ENCODE assay signal across 8 cellular contexts in the genomic region with DNA sequence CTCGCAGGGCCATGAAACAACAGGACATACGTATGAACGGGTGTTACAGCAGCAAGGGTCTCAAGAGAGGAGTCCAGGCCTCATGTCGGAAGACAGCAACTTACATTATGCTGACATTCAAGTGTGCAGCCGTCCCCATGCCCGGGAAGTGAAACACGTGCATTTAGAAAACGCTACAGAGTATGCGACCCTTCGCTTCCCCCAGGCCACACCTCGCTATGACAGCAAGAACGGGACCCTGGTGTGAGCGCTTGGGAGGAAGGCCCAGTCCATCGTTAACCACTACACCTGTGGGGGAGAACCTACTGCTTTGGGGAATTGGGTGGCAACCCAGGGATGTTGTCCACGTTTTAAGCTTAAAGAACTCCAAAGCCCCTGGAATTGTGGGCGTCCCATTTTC. TPM values are rescaled to one million over a fixed set of nuclear protein-coding genes. Genes with fewer than 3 reads are reported as not detected.
A peak's percentile ranks its signal among the peaks of the same experiment; 100 is the strongest.
DNase-seq lines count a peak whose midpoint lies in the region; ATAC-seq, FAIRE-seq and TF ChIP-seq lines count a peak whose summit lies in the region.

No MANE protein-coding gene starts in this region.

- 98% methylated on average over 15 of the region's 16 CpGs for WGBS in HepG2 (ENCODE audit: low lambda C conversion rate)
- WGBS in stomach, 5 donors: 90 to 95% (median 93%) methylated on average over 16 of the region's 16 CpGs

- no peaks in the 10 kb centered on the region for H3K9me3 Mint-ChIP-seq in T-helper 1 cell treated with Interleukin-12 subunit alpha and Interleukin-12 subunit beta and Interleukin-4 antibody, amounts not matched to agents 30 μg/mL and 1 μg/mL, for 36 hours
- H3K9me3 Mint-ChIP-seq in activated T-helper 2 cell treated with anti-CD3 and anti-CD28 coated beads, Interferon-gamma antibody, Interleukin-2, Interleukin-4, amounts not matched to agents 10 μg/mL and 5 μg/mL and 100 μg/mL, durations not matched to agents 14 hours and 24 hours and 36 hours: no peaks in the 10 kb centered on the region

- H3K27ac ChIP-seq in HepG2 (ENCODE audit: extremely low read length, insufficient read depth, low read length): peak overlapping the region; percentile 92
- peak overlapping the region; percentile 85 to 93 (median 91) for H3K27ac ChIP-seq in stomach

- peaks cover 9% of the 10 kb centered on the region for H3K4me1 Mint-ChIP-seq in T-helper 1 cell treated with Interleukin-12 subunit alpha and Interleukin-12 subunit beta and Interleukin-4 antibody, amounts not matched to agents 30 μg/mL and 1 μg/mL, for 36 hours (ENCODE audit: low read depth)
- peaks cover 16% of the 10 kb centered on the region for H3K4me1 Mint-ChIP-seq in activated T-helper 2 cell treated with anti-CD3 and anti-CD28 coated beads, Interferon-gamma antibody, Interleukin-2, Interleukin-4, amounts not matched to agents 10 μg/mL and 5 μg/mL and 100 μg/mL, durations not matched to agents 14 hours and 24 hours and 36 hours (ENCODE audit: low read depth)

- TF ChIP-seq EP300 in HepG2 (IDR thresholded peaks at IDR 0.05; ENCODE audit: low read depth in 2 of 2, low read length in 2 of 2) (no peak), HepG2 (CRISPR knock-in tag; IDR thresholded peaks at IDR 0.05; ENCODE audit: borderline replicate concordance) (no peak), stomach (IDR thresholded peaks at IDR 0.05) (no peak)

- TF ChIP-seq POLR2A in HepG2 (IDR thresholded peaks at IDR 0.05; ENCODE audit: insufficient read depth in 1 of 2, low read depth in 2 of 2, low read length in 2 of 2): no peak
- TF ChIP-seq POLR2A in stomach (IDR thresholded peaks at IDR 0.05): no peak

- H3K27me3 ChIP-seq in HepG2 (ENCODE audit: control insufficient read depth in 1 of 2, insufficient read depth in 2 of 2, low read length in 2 of 2) (no peaks in the 10 kb centered on the region), stomach (no peaks in the 10 kb centered on the region)

- peaks cover 77% of the 10 kb centered on the region for H3K4me1 ChIP-seq in HepG2 (ENCODE audit: insufficient read depth, low read length)
- peaks cover 39 to 61% (median 51%) of the 10 kb centered on the region in 4 donors for H3K4me1 ChIP-seq in stomach

- no peak for ATAC-seq in HepG2

- H3K36me3 Mint-ChIP-seq in T-helper 1 cell treated with Interleukin-12 subunit alpha and Interleukin-12 subunit beta and Interleukin-4 antibody, amounts not matched to agents 30 μg/mL and 1 μg/mL, for 36 hours (ENCODE audit: low read depth): no peaks in the 10 kb centered on the region
- H3K36me3 Mint-ChIP-seq in activated T-helper 2 cell treated with anti-CD3 and anti-CD28 coated beads, Interferon-gamma antibody, Interleukin-2, Interleukin-4, amounts not matched to agents 10 μg/mL and 5 μg/mL and 100 μg/mL, durations not matched to agents 14 hours and 24 hours and 36 hours (ENCODE audit: low read depth): no peaks in the 10 kb centered on the region

- H3K27me3 Mint-ChIP-seq in T-helper 1 cell treated with Interleukin-12 subunit alpha and Interleukin-12 subunit beta and Interleukin-4 antibody, amounts not matched to agents 30 μg/mL and 1 μg/mL, for 36 hours (ENCODE audit: low read depth): peaks cover 12% of the 10 kb centered on the region
- H3K27me3 Mint-ChIP-seq in activated T-helper 2 cell treated with anti-CD3 and anti-CD28 coated beads, Interferon-gamma antibody, Interleukin-2, Interleukin-4, amounts not matched to agents 10 μg/mL and 5 μg/mL and 100 μg/mL, durations not matched to agents 14 hours and 24 hours and 36 hours (ENCODE audit: low read depth): peaks cover 9% of the 10 kb centered on the region

- H3K4me3 Mint-ChIP-seq in T-helper 1 cell treated with Interleukin-12 subunit alpha and Interleukin-12 subunit beta and Interleukin-4 antibody, amounts not matched to agents 30 μg/mL and 1 μg/mL, for 36 hours: peak overlapping the region; percentile 83
- peak overlapping the region; percentile 82 for H3K4me3 Mint-ChIP-seq in activated T-helper 2 cell treated with anti-CD3 and anti-CD28 coated beads, Interferon-gamma antibody, Interleukin-2, Interleukin-4, amounts not matched to agents 10 μg/mL and 5 μg/mL and 100 μg/mL, durations not matched to agents 14 hours and 24 hours and 36 hours (ENCODE audit: low read depth)

- H3K4me2 ChIP-seq in HepG2 (ENCODE audit: low read depth, low read length): peak overlapping the region; percentile 69

- CTCF ChIA-PET in HepG2 (lab: Yijun Ruan, JAX; ENCODE audit: low intra/inter-chr PET ratio, low total read pairs): no interaction called here

- H3K4me3 ChIP-seq in HepG2 (replicated peaks in 1 of 3; ENCODE audit: insufficient read depth in 1 of 3, low read depth in 2 of 3, low read length in 3 of 3) (peak overlapping the region in 1 of 3 experiments; percentile 58; a peak in 1 of 6 replicates), stomach (peak overlapping the region in 1 of 4 donors; percentile 37)

- H4K20me1 ChIP-seq in HepG2 (ENCODE audit: insufficient read depth, low read length): no peaks in the 10 kb centered on the region

- H3K36me3 ChIP-seq in HepG2 (replicated peaks in 1 of 2; ENCODE audit: control insufficient read depth in 1 of 2, insufficient read depth in 2 of 2, low read length in 2 of 2) (no peaks in the 10 kb centered on the region), stomach (peaks cover 0 to 7% (median 2%) of the 10 kb centered on the region in 4 donors)

- TF ChIP-seq CTCF in HepG2 (CRISPR knock-in tag; IDR thresholded peaks at IDR 0.05) (no peak), stomach (IDR thresholded peaks at IDR 0.05) (no peak)

- peak overlapping the region; percentile 64; the same call in 1 of the 2 replicates for H3K9ac ChIP-seq in HepG2 (ENCODE audit: insufficient read depth, low read depth, low read length)

- H3K9me3 ChIP-seq in HepG2 (ENCODE audit: low read length) (no peaks in the 10 kb centered on the region), stomach (no peaks in the 10 kb centered on the region)

- BruUV-seq in HepG2 (replicated peaks; lab: Mats Ljungman, UMichigan): no TSS peak

- no peak overlapping the region for H2AFZ ChIP-seq in HepG2 (ENCODE audit: low read length)

- POLR2A ChIA-PET in HepG2 (lab: Yijun Ruan, JAX): interaction anchor here (1.0 to 2.7 kb wide), 8 partner anchors 8 to 99 kb away, joined by 3 to 66 read pairs (median 14); a partner anchor contains a TSS

- H3K27ac Mint-ChIP-seq in T-helper 1 cell treated with Interleukin-12 subunit alpha and Interleukin-12 subunit beta and Interleukin-4 antibody, amounts not matched to agents 30 μg/mL and 1 μg/mL, for 36 hours: peak overlapping the region; percentile 63
- H3K27ac Mint-ChIP-seq in activated T-helper 2 cell treated with anti-CD3 and anti-CD28 coated beads, Interferon-gamma antibody, Interleukin-2, Interleukin-4, amounts not matched to agents 10 μg/mL and 5 μg/mL and 100 μg/mL, durations not matched to agents 14 hours and 24 hours and 36 hours: peak overlapping the region; percentile 88

- DNase-seq in T-helper 1 cell (no peak), HepG2 (ENCODE audit: low spot score) (no peak), stomach (no peak), COR-L47 (lab: John Stamatoyannopoulos, UW) (no peak), NCI-H1092 treated with DMSO at 0.1 percent for 48 hours (lab: John Stamatoyannopoulos, UW) (no peak), medulla oblongata (ENCODE audit: extremely low spot score) (no peak)
- no peak for DNase-seq in activated T-helper 2 cell treated with anti-CD3 and anti-CD28 coated beads, Interferon-gamma antibody, Interleukin-2, Interleukin-4, amounts not matched to agents 10 μg/mL and 5 μg/mL and 100 μg/mL, durations not matched to agents 14 hours and 24 hours and 36 hours (ENCODE audit: low spot score)

- no peak for FAIRE-seq in HepG2 (lab: Jason Lieb, UNC)

- no peak for TF ChIP-seq RAD21 in HepG2 (CRISPR knock-in tag; IDR thresholded peaks at IDR 0.05)

- H3K79me2 ChIP-seq in HepG2 (ENCODE audit: insufficient read depth, low read length): no peaks in the 10 kb centered on the region

- intact Hi-C loops in activated T-helper 2 cell treated with anti-CD3 and anti-CD28 coated beads, Interferon-gamma antibody, Interleukin-2, Interleukin-4, amounts not matched to agents 10 μg/mL and 5 μg/mL and 100 μg/mL, durations not matched to agents 14 hours and 24 hours and 36 hours (cut with micrococcal nuclease): loop anchor here (1.0 to 2.0 kb wide), 3 partner anchors 47 to 301 kb away; a partner anchor contains a TSS
- intact Hi-C loops in HepG2 (cut with micrococcal nuclease; ENCODE audit: unreplicated experiment): loop anchor here (2.0 kb wide), 1 partner anchor 47 kb away; a partner anchor contains a TSS
- intact Hi-C loops in stomach (cut with DNase I; ENCODE audit: low total_unique reads): no loop called here

- in situ Hi-C loops in HepG2 (cut with HindIII; ENCODE audit: extremely low pct_ligation_motif_present, low pct_unique_long_range_greater_than_20kb): loop anchor here (5.0 kb wide), 1 partner anchor 49 kb away; a partner anchor contains a TSS

RNA-seq across cellular contexts. Expression of a gene that starts 7.2 kb away (rescaled TPM):
- total RNA-seq in activated T-helper 2 cell treated with anti-CD3 and anti-CD28 coated beads, Interferon-gamma antibody, Interleukin-2, Interleukin-4, amounts not matched to agents 10 μg/mL and 5 μg/mL and 100 μg/mL, durations not matched to agents 14 hours and 24 hours and 36 hours: not detected in 2 replicates
- 7.4 and 10.5 TPM in 2 replicates for total RNA-seq in HepG2 (2016; rRNA removed; fragmentation: Illumina TruSeq; extraction: Trizol)
- total RNA-seq in HepG2 (2016; cell fraction: cytosol; rRNA removed; fragmentation: Illumina TruSeq; extraction: Trizol; ENCODE audit: low read depth): 4.1 and 5.5 TPM in 2 replicates
- 6.8 and 7.2 TPM in 2 replicates for total RNA-seq in HepG2 (2016; cell fraction: insoluble cytoplasmic fraction; rRNA removed; fragmentation: Illumina TruSeq; extraction: Trizol)
- 8.8 and 9.2 TPM in 2 replicates for total RNA-seq in HepG2 (2016; cell fraction: membrane; rRNA removed; fragmentation: Illumina TruSeq; extraction: Trizol)
- total RNA-seq in HepG2 (2016; cell fraction: nucleus; rRNA removed; fragmentation: Illumina TruSeq; extraction: Trizol): 4.1 and 4.7 TPM in 2 replicates
- 11.0 and 16.5 TPM in 2 replicates for polyA plus RNA-seq in HepG2 (2011; rRNA removed)
- 13.1 and 14.8 TPM in 2 replicates for polyA plus RNA-seq in HepG2 (2011; cell fraction: cytosol; rRNA removed)
- polyA plus RNA-seq in HepG2 (2011; cell fraction: nucleus; rRNA removed): 5.6 and 8.0 TPM in 2 replicates
- 9.9 and 12.8 TPM in 2 replicates for polyA plus RNA-seq in HepG2 (2012)
- polyA plus RNA-seq in HepG2 (2016; cell fraction: cytosol; fragmentation: Illumina TruSeq; extraction: Trizol; ENCODE audit: low read depth): 5.0 TPM in 2 replicates
- 9.5 and 12.3 TPM in 2 replicates for polyA plus RNA-seq in HepG2 (2016; cell fraction: insoluble cytoplasmic fraction; fragmentation: Illumina TruSeq; extraction: Trizol; ENCODE audit: low read depth)
- polyA plus RNA-seq in HepG2 (2016; cell fraction: membrane; fragmentation: Illumina TruSeq; extraction: Trizol; ENCODE audit: low read depth): 9.8 and 10.0 TPM in 2 replicates
- 8.5 and 9.1 TPM in 2 replicates for polyA plus RNA-seq in HepG2 (2016; cell fraction: nucleus; fragmentation: Illumina TruSeq; extraction: Trizol; ENCODE audit: insufficient read depth, low read depth)
- polyA minus RNA-seq in HepG2 (2011; rRNA and poly(A)+ RNA removed; ENCODE audit: low replicate concordance): 3.9 TPM in 1 of 2 replicates, not detected in the other
- polyA minus RNA-seq in HepG2 (2011; cell fraction: cytosol; rRNA and poly(A)+ RNA removed): 3.7 and 7.0 TPM in 2 replicates
- polyA minus RNA-seq in HepG2 (2011; cell fraction: nucleus; rRNA and poly(A)+ RNA removed): 3.3 and 5.7 TPM in 2 replicates
- 10 to 100 TPM in 2 of 5 donors, 1 to 10 TPM in 2, not detected in 1; 3.9 to 18.7 (median 12.5) TPM for total RNA-seq in stomach
- polyA plus RNA-seq in stomach: 10 to 100 TPM; 28.0 to 43.4 (median 35.0) TPM

RNA-seq across cellular contexts. Expression of a gene that starts 11.2 kb away (rescaled TPM):
- total RNA-seq in activated T-helper 2 cell treated with anti-CD3 and anti-CD28 coated beads, Interferon-gamma antibody, Interleukin-2, Interleukin-4, amounts not matched to agents 10 μg/mL and 5 μg/mL and 100 μg/mL, durations not matched to agents 14 hours and 24 hours and 36 hours: 30.0 and 30.7 TPM in 2 replicates
- total RNA-seq in HepG2 (2016; rRNA removed; fragmentation: Illumina TruSeq; extraction: Trizol) (25.0 and 29.7 TPM in 2 replicates), stomach (100 to 1,000 TPM in 1 of 5 donors, 10 to 100 TPM in 4; 19.1 to 128 (median 60.4) TPM)
- 3.1 and 3.8 TPM in 2 replicates for total RNA-seq in HepG2 (2016; cell fraction: cytosol; rRNA removed; fragmentation: Illumina TruSeq; extraction: Trizol; ENCODE audit: low read depth)
- 25.9 and 27.6 TPM in 2 replicates for total RNA-seq in HepG2 (2016; cell fraction: insoluble cytoplasmic fraction; rRNA removed; fragmentation: Illumina TruSeq; extraction: Trizol)
- total RNA-seq in HepG2 (2016; cell fraction: membrane; rRNA removed; fragmentation: Illumina TruSeq; extraction: Trizol): 9.8 and 10.5 TPM in 2 replicates
- 23.5 and 24.4 TPM in 2 replicates for total RNA-seq in HepG2 (2016; cell fraction: nucleus; rRNA removed; fragmentation: Illumina TruSeq; extraction: Trizol)
- polyA plus RNA-seq in HepG2 (2011; rRNA removed) (7.8 and 10.4 TPM in 2 replicates), stomach (10 to 100 TPM in 2 of 3 donors, 1 to 10 TPM in 1; 6.2 to 15.6 (median 11.3) TPM)
- 5.8 and 6.4 TPM in 2 replicates for polyA plus RNA-seq in HepG2 (2011; cell fraction: cytosol; rRNA removed)
- polyA plus RNA-seq in HepG2 (2011; cell fraction: nucleus; rRNA removed): 8.3 and 10.8 TPM in 2 replicates
- polyA plus RNA-seq in HepG2 (2012): 5.4 and 8.1 TPM in 2 replicates
- 0.92 and 1.2 TPM in 2 replicates for polyA plus RNA-seq in HepG2 (2016; cell fraction: cytosol; fragmentation: Illumina TruSeq; extraction: Trizol; ENCODE audit: low read depth)
- polyA plus RNA-seq in HepG2 (2016; cell fraction: insoluble cytoplasmic fraction; fragmentation: Illumina TruSeq; extraction: Trizol; ENCODE audit: low read depth): 18.3 and 18.5 TPM in 2 replicates
- polyA plus RNA-seq in HepG2 (2016; cell fraction: membrane; fragmentation: Illumina TruSeq; extraction: Trizol; ENCODE audit: low read depth): 3.9 and 4.0 TPM in 2 replicates
- 15.8 and 16.2 TPM in 2 replicates for polyA plus RNA-seq in HepG2 (2016; cell fraction: nucleus; fragmentation: Illumina TruSeq; extraction: Trizol; ENCODE audit: insufficient read depth, low read depth)
- 14.7 and 35.3 TPM in 2 replicates for polyA minus RNA-seq in HepG2 (2011; rRNA and poly(A)+ RNA removed; ENCODE audit: low replicate concordance)
- polyA minus RNA-seq in HepG2 (2011; cell fraction: cytosol; rRNA and poly(A)+ RNA removed): 13.1 and 16.2 TPM in 2 replicates
- 27.1 and 33.9 TPM in 2 replicates for polyA minus RNA-seq in HepG2 (2011; cell fraction: nucleus; rRNA and poly(A)+ RNA removed)

RNA-seq across cellular contexts. Expression of a gene that starts 13.4 kb away (rescaled TPM):
- not detected in 2 replicates for total RNA-seq in activated T-helper 2 cell treated with anti-CD3 and anti-CD28 coated beads, Interferon-gamma antibody, Interleukin-2, Interleukin-4, amounts not matched to agents 10 μg/mL and 5 μg/mL and 100 μg/mL, durations not matched to agents 14 hours and 24 hours and 36 hours
- total RNA-seq in HepG2 (2016; rRNA removed; fragmentation: Illumina TruSeq; extraction: Trizol) (not detected in 2 replicates), stomach (under 1 TPM in 1 of 5 donors, not detected in 4; 0.37 TPM)
- total RNA-seq in HepG2 (2016; cell fraction: cytosol; rRNA removed; fragmentation: Illumina TruSeq; extraction: Trizol; ENCODE audit: low read depth): not detected in 2 replicates
- not detected in 2 replicates for total RNA-seq in HepG2 (2016; cell fraction: insoluble cytoplasmic fraction; rRNA removed; fragmentation: Illumina TruSeq; extraction: Trizol)
- total RNA-seq in HepG2 (2016; cell fraction: membrane; rRNA removed; fragmentation: Illumina TruSeq; extraction: Trizol): not detected in 2 replicates
- total RNA-seq in HepG2 (2016; cell fraction: nucleus; rRNA removed; fragmentation: Illumina TruSeq; extraction: Trizol): not detected in 2 replicates
- polyA plus RNA-seq in HepG2 (2011; rRNA removed) (0.04 TPM in 1 of 2 replicates, not detected in the other), stomach (1 to 10 TPM; 2.0 to 5.1 (median 4.0) TPM)
- polyA plus RNA-seq in HepG2 (2011; cell fraction: cytosol; rRNA removed): 0.05 TPM in 1 of 2 replicates, not detected in the other
- 0.32 and 0.45 TPM in 2 replicates for polyA plus RNA-seq in HepG2 (2011; cell fraction: nucleus; rRNA removed)
- polyA plus RNA-seq in HepG2 (2012): not detected in 2 replicates
- polyA plus RNA-seq in HepG2 (2016; cell fraction: cytosol; fragmentation: Illumina TruSeq; extraction: Trizol; ENCODE audit: low read depth): not detected in 2 replicates
- polyA plus RNA-seq in HepG2 (2016; cell fraction: insoluble cytoplasmic fraction; fragmentation: Illumina TruSeq; extraction: Trizol; ENCODE audit: low read depth): not detected in 2 replicates
- not detected in 2 replicates for polyA plus RNA-seq in HepG2 (2016; cell fraction: membrane; fragmentation: Illumina TruSeq; extraction: Trizol; ENCODE audit: low read depth)
- polyA plus RNA-seq in HepG2 (2016; cell fraction: nucleus; fragmentation: Illumina TruSeq; extraction: Trizol; ENCODE audit: insufficient read depth, low read depth): not detected in 2 replicates
- polyA minus RNA-seq in HepG2 (2011; rRNA and poly(A)+ RNA removed; ENCODE audit: low replicate concordance): 0.20 TPM in 1 of 2 replicates, not detected in the other
- not detected in 2 replicates for polyA minus RNA-seq in HepG2 (2011; cell fraction: cytosol; rRNA and poly(A)+ RNA removed)
- polyA minus RNA-seq in HepG2 (2011; cell fraction: nucleus; rRNA and poly(A)+ RNA removed): not detected in 2 replicates

RNA-seq across cellular contexts. Expression of a gene that starts 14.4 kb away (rescaled TPM):
- not detected in 2 replicates for total RNA-seq in activated T-helper 2 cell treated with anti-CD3 and anti-CD28 coated beads, Interferon-gamma antibody, Interleukin-2, Interleukin-4, amounts not matched to agents 10 μg/mL and 5 μg/mL and 100 μg/mL, durations not matched to agents 14 hours and 24 hours and 36 hours
- total RNA-seq in HepG2 (2016; rRNA removed; fragmentation: Illumina TruSeq; extraction: Trizol): 0.55 and 0.69 TPM in 2 replicates
- total RNA-seq in HepG2 (2016; cell fraction: cytosol; rRNA removed; fragmentation: Illumina TruSeq; extraction: Trizol; ENCODE audit: low read depth): 0.88 and 1.2 TPM in 2 replicates
- 0.63 and 1.1 TPM in 2 replicates for total RNA-seq in HepG2 (2016; cell fraction: insoluble cytoplasmic fraction; rRNA removed; fragmentation: Illumina TruSeq; extraction: Trizol)
- total RNA-seq in HepG2 (2016; cell fraction: membrane; rRNA removed; fragmentation: Illumina TruSeq; extraction: Trizol): 0.80 and 1.1 TPM in 2 replicates
- total RNA-seq in HepG2 (2016; cell fraction: nucleus; rRNA removed; fragmentation: Illumina TruSeq; extraction: Trizol): not detected in 2 replicates
- 0.24 and 1.1 TPM in 2 replicates for polyA plus RNA-seq in HepG2 (2011; rRNA removed)
- polyA plus RNA-seq in HepG2 (2011; cell fraction: cytosol; rRNA removed): 0.35 and 0.36 TPM in 2 replicates
- polyA plus RNA-seq in HepG2 (2011; cell fraction: nucleus; rRNA removed): 0.74 and 1.7 TPM in 2 replicates
- polyA plus RNA-seq in HepG2 (2012): 0.70 and 0.88 TPM in 2 replicates
- polyA plus RNA-seq in HepG2 (2016; cell fraction: cytosol; fragmentation: Illumina TruSeq; extraction: Trizol; ENCODE audit: low read depth): 0.90 and 1.9 TPM in 2 replicates
- polyA plus RNA-seq in HepG2 (2016; cell fraction: insoluble cytoplasmic fraction; fragmentation: Illumina TruSeq; extraction: Trizol; ENCODE audit: low read depth): 1.3 and 1.6 TPM in 2 replicates
- polyA plus RNA-seq in HepG2 (2016; cell fraction: membrane; fragmentation: Illumina TruSeq; extraction: Trizol; ENCODE audit: low read depth): 1.4 TPM in 2 replicates
- polyA plus RNA-seq in HepG2 (2016; cell fraction: nucleus; fragmentation: Illumina TruSeq; extraction: Trizol; ENCODE audit: insufficient read depth, low read depth): 1.4 and 4.7 TPM in 2 replicates
- 0.70 TPM in 1 of 2 replicates, not detected in the other for polyA minus RNA-seq in HepG2 (2011; rRNA and poly(A)+ RNA removed; ENCODE audit: low replicate concordance)
- not detected in 2 replicates for polyA minus RNA-seq in HepG2 (2011; cell fraction: cytosol; rRNA and poly(A)+ RNA removed)
- not detected in 2 replicates for polyA minus RNA-seq in HepG2 (2011; cell fraction: nucleus; rRNA and poly(A)+ RNA removed)
- total RNA-seq in stomach: 100 to 1,000 TPM in 2 of 5 donors, 10 to 100 TPM in 3; 28.4 to 207 (median 47.3) TPM
- 100 to 1,000 TPM in 1 of 3 donors, 10 to 100 TPM in 2; 75.6 to 122 (median 85.7) TPM for polyA plus RNA-seq in stomach

RNA-seq across cellular contexts. Expression of a gene that starts 46.6 kb away (rescaled TPM):
- total RNA-seq in activated T-helper 2 cell treated with anti-CD3 and anti-CD28 coated beads, Interferon-gamma antibody, Interleukin-2, Interleukin-4, amounts not matched to agents 10 μg/mL and 5 μg/mL and 100 μg/mL, durations not matched to agents 14 hours and 24 hours and 36 hours: 19.4 and 22.2 TPM in 2 replicates
- 22.2 and 23.9 TPM in 2 replicates for total RNA-seq in HepG2 (2016; rRNA removed; fragmentation: Illumina TruSeq; extraction: Trizol)
- 19.0 and 21.8 TPM in 2 replicates for total RNA-seq in HepG2 (2016; cell fraction: cytosol; rRNA removed; fragmentation: Illumina TruSeq; extraction: Trizol; ENCODE audit: low read depth)
- total RNA-seq in HepG2 (2016; cell fraction: insoluble cytoplasmic fraction; rRNA removed; fragmentation: Illumina TruSeq; extraction: Trizol): 20.6 and 27.8 TPM in 2 replicates
- 34.5 and 36.6 TPM in 2 replicates for total RNA-seq in HepG2 (2016; cell fraction: membrane; rRNA removed; fragmentation: Illumina TruSeq; extraction: Trizol)
- total RNA-seq in HepG2 (2016; cell fraction: nucleus; rRNA removed; fragmentation: Illumina TruSeq; extraction: Trizol): 9.7 and 12.0 TPM in 2 replicates
- polyA plus RNA-seq in HepG2 (2011; rRNA removed): 25.6 and 26.3 TPM in 2 replicates
- polyA plus RNA-seq in HepG2 (2011; cell fraction: cytosol; rRNA removed): 14.9 and 18.5 TPM in 2 replicates
- 5.4 and 9.9 TPM in 2 replicates for polyA plus RNA-seq in HepG2 (2011; cell fraction: nucleus; rRNA removed)
- 27.0 and 32.4 TPM in 2 replicates for polyA plus RNA-seq in HepG2 (2012)
- polyA plus RNA-seq in HepG2 (2016; cell fraction: cytosol; fragmentation: Illumina TruSeq; extraction: Trizol; ENCODE audit: low read depth): 44.6 and 49.4 TPM in 2 replicates
- polyA plus RNA-seq in HepG2 (2016; cell fraction: insoluble cytoplasmic fraction; fragmentation: Illumina TruSeq; extraction: Trizol; ENCODE audit: low read depth): 40.7 and 45.8 TPM in 2 replicates
- 53.9 and 57.5 TPM in 2 replicates for polyA plus RNA-seq in HepG2 (2016; cell fraction: membrane; fragmentation: Illumina TruSeq; extraction: Trizol; ENCODE audit: low read depth)
- polyA plus RNA-seq in HepG2 (2016; cell fraction: nucleus; fragmentation: Illumina TruSeq; extraction: Trizol; ENCODE audit: insufficient read depth, low read depth): 17.7 and 23.1 TPM in 2 replicates
- 3.1 and 8.5 TPM in 2 replicates for polyA minus RNA-seq in HepG2 (2011; rRNA and poly(A)+ RNA removed; ENCODE audit: low replicate concordance)
- polyA minus RNA-seq in HepG2 (2011; cell fraction: cytosol; rRNA and poly(A)+ RNA removed): 4.7 and 5.3 TPM in 2 replicates
- 3.1 and 6.0 TPM in 2 replicates for polyA minus RNA-seq in HepG2 (2011; cell fraction: nucleus; rRNA and poly(A)+ RNA removed)
- total RNA-seq in stomach: 10 to 100 TPM in 1 of 5 donors, 1 to 10 TPM in 3, not detected in 1; 3.9 to 51.9 (median 5.3) TPM
- 10 to 100 TPM; 40.2 to 50.7 (median 40.7) TPM for polyA plus RNA-seq in stomach
